Comparison of ENCODE assay signal across 17 cellular contexts in the genomic region with DNA sequence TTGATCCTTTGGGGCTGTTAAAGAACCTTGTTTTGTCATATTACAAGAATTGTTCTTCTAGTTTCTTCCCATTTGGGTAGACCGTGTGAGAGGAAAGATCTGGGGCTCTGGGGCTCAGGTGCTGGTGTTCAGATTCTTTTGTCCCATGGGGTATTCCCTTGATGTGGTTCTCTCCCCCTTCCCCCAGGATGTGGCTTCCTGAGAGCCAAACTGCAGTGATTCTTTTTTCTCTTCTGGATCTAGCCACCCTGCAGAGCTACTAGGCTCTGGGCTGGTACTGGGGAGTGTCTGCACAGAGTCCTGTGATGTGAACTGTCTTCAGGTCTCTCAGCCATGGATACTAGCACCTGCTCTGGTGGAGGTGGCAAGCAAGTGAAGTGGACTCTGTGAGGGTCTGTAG.
DNase-seq lines count a peak whose midpoint lies in the region; ATAC-seq and TF ChIP-seq lines count a peak whose summit lies in the region.
"Had no signal": no experiment of that assay in that cellular context is flagged by ENCODE, and none has a peak within 500 bp of the region (broad histone marks: within the 10 kb centered on the region; RNA-seq: fewer than 3 reads in every experiment).

No MANE protein-coding gene starts in this region.

- no peak overlapping the region for H3K4me3 Mint-ChIP-seq in neural progenitor cell
- H3K4me3 Mint-ChIP-seq: CD8-positive, alpha-beta memory T cell; IgD-negative memory B cell had no signal

- no peaks in the 10 kb centered on the region for H3F3A ChIP-seq in neural progenitor cell (ENCODE audit: low read depth)

- no peak for TF ChIP-seq CTCF in DND-41 (IDR thresholded peaks at IDR 0.05; ENCODE audit: borderline replicate concordance, extremely low read depth, low read length, poor library complexity, severe bottlenecking)
- TF ChIP-seq CTCF in RWPE1 (conservative IDR thresholded peaks at IDR 0.05; ENCODE audit: low read depth) = no peak
- no peak for TF ChIP-seq CTCF in neural progenitor cell (IDR thresholded peaks at IDR 0.05)

- ATAC-seq in DND-41 (ENCODE audit: insufficient read depth, low read depth) = peak; percentile 87
- ATAC-seq in HG03520 (IDR thresholded peaks at IDR 0.05; ENCODE audit: unreplicated experiment) = no peak

- peaks cover 20% of the 10 kb centered on the region for H3K4me1 ChIP-seq in DND-41 (ENCODE audit: insufficient read depth, low read length)
- H3K4me1 ChIP-seq in neural progenitor cell = no peaks in the 10 kb centered on the region

- H3K9me3 Mint-ChIP-seq in neural progenitor cell = peaks cover 2% of the 10 kb centered on the region
- H3K9me3 Mint-ChIP-seq: CD8-positive, alpha-beta memory T cell had no signal

- H3K4me2 ChIP-seq in DND-41 (ENCODE audit: insufficient read depth, low read length) (no peak overlapping the region), neural progenitor cell (peak overlapping the region; percentile 9)

- no peaks in the 10 kb centered on the region for H3K79me2 ChIP-seq in DND-41 (ENCODE audit: insufficient read depth, low read length)
- H3K79me2 ChIP-seq in neural progenitor cell (ENCODE audit: low read depth) = no peaks in the 10 kb centered on the region

- H2AFZ ChIP-seq in DND-41 (ENCODE audit: low read depth, low read length) = no peak overlapping the region
- no peak overlapping the region for H2AFZ ChIP-seq in neural progenitor cell (replicated peaks)

- no peak overlapping the region for H3K27ac Mint-ChIP-seq in neural progenitor cell
- H3K27ac Mint-ChIP-seq: CD8-positive, alpha-beta memory T cell; IgD-negative memory B cell had no signal

- CTCF ChIA-PET in RWPE1 (lab: Yijun Ruan, JAX) = interaction anchor here (0.7 kb wide), 1 partner anchor 21 kb away, joined by 3 read pairs; no protein-coding TSS in a partner anchor

- H4K20me1 ChIP-seq in DND-41 (ENCODE audit: insufficient read depth, low read length) (no peaks in the 10 kb centered on the region), neural progenitor cell (ENCODE audit: low read depth) (no peaks in the 10 kb centered on the region)

- H3K4me1 Mint-ChIP-seq in neural progenitor cell = no peaks in the 10 kb centered on the region
- H3K4me1 Mint-ChIP-seq: CD8-positive, alpha-beta memory T cell; IgD-negative memory B cell had no signal

- H3K27me3 ChIP-seq in DND-41 (ENCODE audit: insufficient read depth, low read length, poor library complexity) = no peaks in the 10 kb centered on the region
- no peaks in the 10 kb centered on the region for H3K27me3 ChIP-seq in neural progenitor cell

- POLR2A ChIA-PET in RWPE1 (lab: Yijun Ruan, JAX; ENCODE audit: low non-redundant PET) = no interaction called here

- H3K36me3 Mint-ChIP-seq in neural progenitor cell = no peaks in the 10 kb centered on the region
- H3K36me3 Mint-ChIP-seq: CD8-positive, alpha-beta memory T cell; IgD-negative memory B cell had no signal

- H3K9ac ChIP-seq in DND-41 (ENCODE audit: low read depth, low read length) = no peak overlapping the region
- H3K9ac ChIP-seq in neural progenitor cell = no peak overlapping the region

- H3K36me3 ChIP-seq in DND-41 (ENCODE audit: insufficient read depth, low read length) = no peaks in the 10 kb centered on the region
- no peaks in the 10 kb centered on the region for H3K36me3 ChIP-seq in neural progenitor cell

- DNase-seq in DND-41 (peak; percentile 57), RWPE1 (ENCODE audit: low spot score) (no peak), epithelial cell of prostate (ENCODE audit: low read depth, low spot score) (no peak), neural progenitor cell (ENCODE audit: low spot score) (no peak), T-helper 9 cell (no peak), NCI-H2029 (lab: John Stamatoyannopoulos, UW) (no peak)
- DNase-seq: AML-193; CD8-positive, alpha-beta memory T cell; GDM1; GOT3; Karpas-422; NCI-H2107; NCI-H510A; Right ventricle myocardium superior had no signal

- H3K4me3 ChIP-seq in DND-41 (ENCODE audit: low read depth in 1 of 2, low read length in 2 of 2) (no peak overlapping the region), neural progenitor cell (no peak overlapping the region)

- H3K9me3 ChIP-seq in DND-41 (ENCODE audit: insufficient read depth, low read length, severe bottlenecking) (no peaks in the 10 kb centered on the region), neural progenitor cell (ENCODE audit: low read depth) (no peaks in the 10 kb centered on the region)

- H3K27me3 Mint-ChIP-seq in neural progenitor cell (ENCODE audit: insufficient read depth, low read depth) = no peaks in the 10 kb centered on the region

- 0 out of 2 replicates have a peak overlapping the region, but pooled peaks have one; percentile 1 for H3K27ac ChIP-seq in DND-41 (ENCODE audit: low read length)
- peak overlapping the region; percentile 73 for H3K27ac ChIP-seq in RWPE1
- peak overlapping the region; percentile 79 for H3K27ac ChIP-seq in epithelial cell of prostate
- no peak overlapping the region for H3K27ac ChIP-seq in neural progenitor cell
- H3K27ac ChIP-seq: C4-2B had no signal
